Comparison of ENCODE assay signal across 16 cellular contexts in genomic region chrX:107700802-107701201, GRCh38.
DNase-seq lines count a peak whose midpoint lies in the region; ATAC-seq, FAIRE-seq and TF ChIP-seq lines count a peak whose summit lies in the region.
"Had no signal": no experiment of that assay in that cellular context is flagged by ENCODE, and none has a peak within 500 bp of the region (broad histone marks: within the 10 kb centered on the region; RNA-seq: fewer than 3 reads in every experiment).

No MANE protein-coding gene starts in this region.

- no peak overlapping the region for H3K4me3 ChIP-seq in HL-60 (replicated peaks; ENCODE audit: insufficient read depth, low read length)
- no peak overlapping the region for H3K4me3 ChIP-seq in left lung
- H3K4me3 ChIP-seq in foreskin fibroblast (ENCODE audit: low read depth in 1 of 2, low read length in 2 of 2), result no peak overlapping the region
- H3K4me3 ChIP-seq: cardiac muscle cell, HAP-1, lung had no signal

- no peaks in the 10 kb centered on the region for H3K36me3 ChIP-seq in left lung
- H3K36me3 ChIP-seq: cardiac muscle cell, HAP-1, WERI-Rb-1 had no signal

- TF ChIP-seq CTCF in HL-60 (IDR thresholded peaks at IDR 0.05; ENCODE audit: insufficient read depth, low read length), result no peak
- no peak for TF ChIP-seq CTCF in left lung (IDR thresholded peaks at IDR 0.05)
- TF ChIP-seq CTCF in foreskin fibroblast (IDR thresholded peaks at IDR 0.05; ENCODE audit: low read depth, low read length), result no peak

- peak overlapping the region; percentile 46 for H3K27ac ChIP-seq in HL-60 (replicated peaks)
- peak overlapping the region; percentile 64 for H3K27ac ChIP-seq in angular gyrus (ENCODE audit: low read depth, low read length)
- peak overlapping the region; percentile 7 to 91 for H3K27ac ChIP-seq in left lung
- peak overlapping the region; percentile 72 for H3K27ac ChIP-seq in temporal lobe (ENCODE audit: low read depth, low read length)
- H3K27ac ChIP-seq: cardiac muscle cell, WERI-Rb-1 had no signal

- intact Hi-C loops in left lung (cut with DNase I), result no loop called here

- no peaks in the 10 kb centered on the region for H3K9me3 ChIP-seq in left lung
- H3K9me3 ChIP-seq: HAP-1 had no signal

- H3K4me1 ChIP-seq in left lung, result peaks cover 5 to 17% of the 10 kb centered on the region in 2 donors
- H3K4me1 ChIP-seq: HAP-1 had no signal

- H3K27me3 ChIP-seq in HL-60 (ENCODE audit: insufficient read depth, poor library complexity, severe bottlenecking), result no peaks in the 10 kb centered on the region
- no peaks in the 10 kb centered on the region for H3K27me3 ChIP-seq in left lung
- H3K27me3 ChIP-seq: cardiac muscle cell had no signal

- DNase-seq in HL-60 (ENCODE audit: low read depth in 1 of 2, low spot score in 1 of 2), result no peak
- no peak for DNase-seq in left lung
- DNase-seq in RCC 7860 (ENCODE audit: low spot score), result no peak
- DNase-seq in foreskin fibroblast, result no peak
- no peak for DNase-seq in stimulated activated CD4-positive, alpha-beta T cell treated with anti-CD3 and anti-CD28 coated beads, Interleukin-2, amount 100 ng/mL, for 24 hours
- DNase-seq: activated naive CD4-positive, alpha-beta T cell treated with anti-CD3 and anti-CD28 coated beads, Interleukin-2, amount 50 U/mL, for 16 hours; CD4-positive, CD25-positive, alpha-beta regulatory T cell; MM.1S; WERI-Rb-1 had no signal

- FAIRE-seq in RCC 7860 (lab: Jason Lieb, UNC), result no peak
- FAIRE-seq: endometrium had no signal

- ATAC-seq in left lung (no peak), HG03565 (IDR thresholded peaks at IDR 0.05; ENCODE audit: unreplicated experiment) (no peak)
